19 cellular contexts compared by ENCODE assay signal in genomic region chr11:27842290-27842689, GRCh38.
"Had no signal": no experiment of that assay in that cellular context is flagged by ENCODE, and none has a peak within 500 bp of the region (broad histone marks: within the 10 kb centered on the region; RNA-seq: fewer than 3 reads in every experiment).

No MANE protein-coding gene starts in this region.

- H3K36me3 ChIP-seq: spleen, thoracic aorta, upper lobe of left lung had no signal

- H3K4me3 Mint-ChIP-seq: activated B cell treated with CpG ODN at 0.5 μM for 24 hours; activated CD4-positive, alpha-beta memory T cell treated with anti-CD3 and anti-CD28 coated beads, Interleukin-2, amount 10 ng/mL, durations not matched to agents 7 days and 5 days; activated CD8-positive, alpha-beta memory T cell treated with anti-CD3 and anti-CD28 coated beads, Interleukin-2, amount 10 ng/mL, durations not matched to agents 7 days and 5 days; activated naive CD8-positive, alpha-beta T cell treated with anti-CD3 and anti-CD28 coated beads for 36 hours; activated T-helper 17 cell treated with anti-CD3 and anti-CD28 coated beads, Interleukin-2, amount 50 U/mL, for 72 hours; mesothelial cell of epicardium; natural killer cell treated with Interleukin-12 subunit alpha and Interleukin-12 subunit beta and Interleukin-15 and Interleukin-18, amount 100 ng/mL, for 72 hours; stimulated activated memory B cell treated with anti-CD40 and anti-IgM and Interleukin-4, amounts not matched to agents 10 μg/mL and 1 μg/mL and 100 μg/mL, for 72 hours had no signal

- H3K27ac Mint-ChIP-seq: activated B cell treated with CpG ODN at 0.5 μM for 24 hours; activated CD4-positive, alpha-beta memory T cell treated with anti-CD3 and anti-CD28 coated beads, Interleukin-2, amount 10 ng/mL, durations not matched to agents 7 days and 5 days; activated CD8-positive, alpha-beta memory T cell treated with anti-CD3 and anti-CD28 coated beads, Interleukin-2, amount 10 ng/mL, durations not matched to agents 7 days and 5 days; activated naive CD8-positive, alpha-beta T cell treated with anti-CD3 and anti-CD28 coated beads for 36 hours; activated T-helper 17 cell treated with anti-CD3 and anti-CD28 coated beads, Interleukin-2, amount 50 U/mL, for 72 hours; mesothelial cell of epicardium; natural killer cell treated with Interleukin-12 subunit alpha and Interleukin-12 subunit beta and Interleukin-15 and Interleukin-18, amount 100 ng/mL, for 72 hours; stimulated activated memory B cell treated with anti-CD40 and anti-IgM and Interleukin-4, amounts not matched to agents 10 μg/mL and 1 μg/mL and 100 μg/mL, for 72 hours had no signal

- H3K27me3 Mint-ChIP-seq: activated B cell treated with CpG ODN at 0.5 μM for 24 hours; activated CD4-positive, alpha-beta memory T cell treated with anti-CD3 and anti-CD28 coated beads, Interleukin-2, amount 10 ng/mL, durations not matched to agents 7 days and 5 days; activated CD8-positive, alpha-beta memory T cell treated with anti-CD3 and anti-CD28 coated beads, Interleukin-2, amount 10 ng/mL, durations not matched to agents 7 days and 5 days; natural killer cell treated with Interleukin-12 subunit alpha and Interleukin-12 subunit beta and Interleukin-15 and Interleukin-18, amount 100 ng/mL, for 72 hours; stimulated activated memory B cell treated with anti-CD40 and anti-IgM and Interleukin-4, amounts not matched to agents 10 μg/mL and 1 μg/mL and 100 μg/mL, for 72 hours had no signal

- H3K9me3 Mint-ChIP-seq: activated B cell treated with CpG ODN at 0.5 μM for 24 hours; activated CD4-positive, alpha-beta memory T cell treated with anti-CD3 and anti-CD28 coated beads, Interleukin-2, amount 10 ng/mL, durations not matched to agents 7 days and 5 days; stimulated activated memory B cell treated with anti-CD40 and anti-IgM and Interleukin-4, amounts not matched to agents 10 μg/mL and 1 μg/mL and 100 μg/mL, for 72 hours had no signal

- H3K9me3 ChIP-seq: thoracic aorta, upper lobe of left lung had no signal

- H3K27ac ChIP-seq: spleen, thoracic aorta, upper lobe of left lung had no signal

- H3K4me1 Mint-ChIP-seq: activated B cell treated with CpG ODN at 0.5 μM for 24 hours; activated CD4-positive, alpha-beta memory T cell treated with anti-CD3 and anti-CD28 coated beads, Interleukin-2, amount 10 ng/mL, durations not matched to agents 7 days and 5 days; activated CD8-positive, alpha-beta memory T cell treated with anti-CD3 and anti-CD28 coated beads, Interleukin-2, amount 10 ng/mL, durations not matched to agents 7 days and 5 days; activated naive CD8-positive, alpha-beta T cell treated with anti-CD3 and anti-CD28 coated beads for 36 hours; activated T-helper 17 cell treated with anti-CD3 and anti-CD28 coated beads, Interleukin-2, amount 50 U/mL, for 72 hours; mesothelial cell of epicardium; stimulated activated memory B cell treated with anti-CD40 and anti-IgM and Interleukin-4, amounts not matched to agents 10 μg/mL and 1 μg/mL and 100 μg/mL, for 72 hours had no signal

- DNase-seq: activated B cell treated with CpG ODN at 0.5 μM for 24 hours; activated CD4-positive, alpha-beta memory T cell treated with anti-CD3 and anti-CD28 coated beads, Interleukin-2, amount 10 ng/mL, durations not matched to agents 7 days and 5 days; activated CD4-positive, alpha-beta T cell treated with anti-CD3 and anti-CD28 coated beads for 4 hours; activated CD8-positive, alpha-beta memory T cell treated with anti-CD3 and anti-CD28 coated beads, Interleukin-2, amount 10 ng/mL, durations not matched to agents 7 days and 5 days; activated naive CD4-positive, alpha-beta T cell; activated naive CD8-positive, alpha-beta T cell treated with anti-CD3 and anti-CD28 coated beads for 36 hours; activated T-cell treated with anti-CD3 and anti-CD28 coated beads, Interleukin-2, amount 50 U/mL, for 1 hour; amniotic stem cell; effector CD4-positive, alpha-beta T cell; head of caudate nucleus; spleen; stimulated activated CD4-positive, alpha-beta T cell treated with anti-CD3 and anti-CD28 coated beads, Interleukin-4, amount 100 ng/mL, for 4 hours; upper lobe of left lung had no signal

- ATAC-seq: activated CD8-positive, alpha-beta memory T cell treated with anti-CD3 and anti-CD28 coated beads, Interleukin-2, amount 10 ng/mL, durations not matched to agents 7 days and 5 days; activated T-helper 17 cell treated with anti-CD3 and anti-CD28 coated beads, Interleukin-2, amount 50 U/mL, for 72 hours; natural killer cell treated with Interleukin-12 subunit alpha and Interleukin-12 subunit beta and Interleukin-15 and Interleukin-18, amount 100 ng/mL, for 72 hours; stimulated activated memory B cell treated with anti-CD40 and anti-IgM and Interleukin-4, amounts not matched to agents 10 μg/mL and 1 μg/mL and 100 μg/mL, for 72 hours had no signal

- H3K4me3 ChIP-seq: lung, spleen, thoracic aorta, upper lobe of left lung had no signal

- H3K27me3 ChIP-seq: spleen, upper lobe of left lung had no signal

- H3K4me1 ChIP-seq: spleen, upper lobe of left lung had no signal

- H3K36me3 Mint-ChIP-seq: activated CD8-positive, alpha-beta memory T cell treated with anti-CD3 and anti-CD28 coated beads, Interleukin-2, amount 10 ng/mL, durations not matched to agents 7 days and 5 days; activated naive CD8-positive, alpha-beta T cell treated with anti-CD3 and anti-CD28 coated beads for 36 hours; mesothelial cell of epicardium; natural killer cell treated with Interleukin-12 subunit alpha and Interleukin-12 subunit beta and Interleukin-15 and Interleukin-18, amount 100 ng/mL, for 72 hours; stimulated activated memory B cell treated with anti-CD40 and anti-IgM and Interleukin-4, amounts not matched to agents 10 μg/mL and 1 μg/mL and 100 μg/mL, for 72 hours had no signal
